ENCODE assay signal across 1 cellular context in the genomic region with DNA sequence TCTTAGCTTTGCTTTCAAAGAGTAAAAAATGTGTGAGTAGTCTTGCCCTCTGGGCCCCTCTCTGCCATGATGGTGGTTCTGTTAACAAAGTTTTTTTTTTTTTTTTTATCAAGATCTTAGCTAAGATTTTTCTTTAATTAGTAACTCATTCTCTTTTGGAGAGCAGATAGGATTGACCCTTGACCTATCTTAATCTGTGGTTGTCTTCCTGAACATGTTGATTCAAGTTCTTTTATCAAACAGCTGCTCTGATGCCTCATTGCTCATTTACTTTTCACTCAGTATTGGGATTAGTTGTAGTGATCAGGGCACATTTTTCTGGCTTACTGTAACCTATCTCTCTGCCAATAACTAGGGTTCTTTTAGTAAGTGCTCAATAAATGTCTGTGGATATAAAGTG.
TF ChIP-seq lines count a peak whose summit lies in the region.

No MANE protein-coding gene starts in this region.

TF ChIP-seq in liver, 16 proteins besides CTCF, POLR2A, EP300 and RAD21 (continued from another document):
- TF ChIP-seq GABPA (IDR thresholded peaks at IDR 0.05 in 1 of 2, conservative IDR thresholded peaks at IDR 0.05 in 1 of 2) (no peak), TAF1 (conservative IDR thresholded peaks at IDR 0.05) (no peak)
